Comparison of ENCODE assay signal across 9 cellular contexts in the genomic region with DNA sequence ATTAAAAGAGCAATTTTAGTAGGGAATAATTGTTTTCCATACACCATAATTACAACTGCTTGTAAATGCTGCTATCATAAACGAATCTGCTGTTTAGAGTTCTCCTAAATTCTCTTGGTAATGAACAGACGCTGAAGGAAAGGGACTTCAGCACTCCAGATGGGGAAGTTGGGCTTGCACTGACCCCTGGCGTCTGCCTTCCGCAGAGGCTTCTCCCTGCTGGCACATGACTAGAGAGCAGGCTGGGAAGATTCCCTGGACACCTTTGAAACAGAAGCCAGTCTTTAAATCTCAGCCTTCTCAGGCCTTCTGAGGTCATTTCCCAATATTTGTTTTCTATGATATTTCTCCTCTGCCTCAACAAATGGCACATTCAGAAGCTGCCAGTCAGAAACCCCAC.
DNase-seq lines count a peak whose midpoint lies in the region; ATAC-seq and TF ChIP-seq lines count a peak whose summit lies in the region.
"Had no signal": no experiment of that assay in that cellular context is flagged by ENCODE, and none has a peak within 500 bp of the region (broad histone marks: within the 10 kb centered on the region; RNA-seq: fewer than 3 reads in every experiment).

No MANE protein-coding gene starts in this region.

- no peak overlapping the region for H3K4me3 ChIP-seq in mesendoderm (ENCODE audit: low read length)

- no peak overlapping the region for H3K4ac ChIP-seq in mesendoderm (ENCODE audit: low read depth, low read length)

- H3K9ac ChIP-seq in mesendoderm (ENCODE audit: low read length) = no peak overlapping the region

- H3K4me3 Mint-ChIP-seq in endothelial cell (ENCODE audit: unreplicated experiment) = no peak overlapping the region
- H3K4me3 Mint-ChIP-seq in immature natural killer cell = no peak overlapping the region
- H3K4me3 Mint-ChIP-seq: dendritic cell treated with granulocyte-macrophage colony-stimulating factor and Interleukin-4, amounts not matched to agents 40 ng/mL and 50 ng/mL, for 4 days had no signal

- peak; percentile 71 for TF ChIP-seq CTCF in AG09319 (IDR thresholded peaks at IDR 0.05; ENCODE audit: low read depth, low read length)
- TF ChIP-seq CTCF in endothelial cell (IDR thresholded peaks at IDR 0.05; ENCODE audit: unreplicated experiment) = peak; percentile 49

- H3K56ac ChIP-seq in mesendoderm (ENCODE audit: low read length) = no peak overlapping the region

- H3K27me3 Mint-ChIP-seq in endothelial cell (ENCODE audit: unreplicated experiment) (peaks cover 1% of the 10 kb centered on the region), immature natural killer cell (ENCODE audit: low read depth in 3 of 3) (peaks cover 2 to 14% (median 2%) of the 10 kb centered on the region in 3 donors)
- H3K27me3 Mint-ChIP-seq: dendritic cell treated with granulocyte-macrophage colony-stimulating factor and Interleukin-4, amounts not matched to agents 40 ng/mL and 50 ng/mL, for 4 days had no signal

- no peaks in the 10 kb centered on the region for H3K79me1 ChIP-seq in mesendoderm (ENCODE audit: low read length)

- no peak overlapping the region for H4K5ac ChIP-seq in mesendoderm (ENCODE audit: low read length)

- no peak overlapping the region for H4K8ac ChIP-seq in mesendoderm (ENCODE audit: low read depth, low read length)

- no peak overlapping the region for H3K27ac Mint-ChIP-seq in endothelial cell (ENCODE audit: unreplicated experiment)
- no peak overlapping the region for H3K27ac Mint-ChIP-seq in immature natural killer cell
- H3K27ac Mint-ChIP-seq: dendritic cell treated with granulocyte-macrophage colony-stimulating factor and Interleukin-4, amounts not matched to agents 40 ng/mL and 50 ng/mL, for 4 days had no signal

- DNase-seq in AG09319 (ENCODE audit: extremely low read depth, low read depth) (peak; percentile 7), H4 (ENCODE audit: low spot score) (peak; percentile 53), RPMI8226 (peak; percentile 59), endothelial cell (ENCODE audit: low spot score) (peak; percentile 76), mesendoderm (peak; percentile 73), immature natural killer cell (no peak), mesenteric fat pad (ENCODE audit: low spot score) (no peak)

- H3K27ac ChIP-seq in mesendoderm (ENCODE audit: low read depth, low read length) = no peak overlapping the region

- no peak overlapping the region for H3K18ac ChIP-seq in mesendoderm (ENCODE audit: low read length)

- H3K36me3 Mint-ChIP-seq in endothelial cell (ENCODE audit: low read depth, unreplicated experiment) = no peaks in the 10 kb centered on the region
- no peaks in the 10 kb centered on the region for H3K36me3 Mint-ChIP-seq in immature natural killer cell

- no peak overlapping the region for H2BK120ac ChIP-seq in mesendoderm (ENCODE audit: low read depth, low read length)

- no peak overlapping the region for H2BK5ac ChIP-seq in mesendoderm (ENCODE audit: low read length)

- no peak overlapping the region for H2BK15ac ChIP-seq in mesendoderm (replicated peaks; ENCODE audit: low read depth)

- no peaks in the 10 kb centered on the region for H3K36me3 ChIP-seq in mesendoderm (ENCODE audit: control insufficient read depth, insufficient read depth, low read length)

- H3K4me1 Mint-ChIP-seq in endothelial cell (ENCODE audit: unreplicated experiment) (no peaks in the 10 kb centered on the region), immature natural killer cell (no peaks in the 10 kb centered on the region)

- no peak overlapping the region for H2AK5ac ChIP-seq in mesendoderm (ENCODE audit: low read length)

- H3K79me2 ChIP-seq in mesendoderm (ENCODE audit: control insufficient read depth, insufficient read depth, low read length) = no peaks in the 10 kb centered on the region

- no CpG with 5 or more reads among the region's 4 CpGs for WGBS in mesendoderm (ENCODE audit: extremely low coverage, insufficient coverage, low lambda C conversion rate)

- no peak overlapping the region for H3K23ac ChIP-seq in mesendoderm (ENCODE audit: low read length)

- H3K27me3 ChIP-seq in mesendoderm (ENCODE audit: insufficient read depth, low read length, poor library complexity) = no peaks in the 10 kb centered on the region

- H3K4me1 ChIP-seq in mesendoderm (ENCODE audit: control insufficient read depth, low read depth, low read length) = no peaks in the 10 kb centered on the region

- H3K4me2 ChIP-seq in mesendoderm (ENCODE audit: low read length) = no peak overlapping the region

- no peak for ATAC-seq in GM18858 (IDR thresholded peaks at IDR 0.05; ENCODE audit: unreplicated experiment)

- H3K9me3 Mint-ChIP-seq in endothelial cell (ENCODE audit: unreplicated experiment) (no peaks in the 10 kb centered on the region), immature natural killer cell (no peaks in the 10 kb centered on the region)
- H3K9me3 Mint-ChIP-seq: dendritic cell treated with granulocyte-macrophage colony-stimulating factor and Interleukin-4, amounts not matched to agents 40 ng/mL and 50 ng/mL, for 4 days had no signal

Comparison
In these comparisons a context has a peak if more than half of its experiments do, and no peak if none do; other contexts are left out.
1. DNase-seq: peak in AG09319 (single experiment), H4 (single experiment), RPMI8226 (single experiment), endothelial cell (single experiment) and mesendoderm (single experiment); none in immature natural killer cell (0 of 3) and mesenteric fat pad (single experiment).